In genomic region chr2:45331034-45331786, GRCh38 we compare ENCODE assay signal across 1 cellular context.
TF ChIP-seq lines count a peak whose summit lies in the region.

No MANE protein-coding gene starts in this region.

TF ChIP-seq in HepG2, 621 proteins besides CTCF, POLR2A, EP300 and RAD21 (continued from another document and continues in another):
- TF ChIP-seq ZBTB43 (CRISPR knock-in tag; conservative IDR thresholded peaks at IDR 0.05) (no peak), ZNF331 (CRISPR knock-in tag; IDR thresholded peaks at IDR 0.05) (0 out of 2 replicates have a peak, but pooled peaks have one; percentile 22), ZNF839 (CRISPR knock-in tag; IDR thresholded peaks at IDR 0.05; ENCODE audit: borderline replicate concordance) (no peak), PRDM15 (CRISPR knock-in tag; IDR thresholded peaks at IDR 0.05) (peak; percentile 68; the same call in 1 of the 2 replicates), ONECUT2 (CRISPR knock-in tag; IDR thresholded peaks at IDR 0.05) (peak; percentile 61; the same call in 1 of the 2 replicates), SOX13 (IDR thresholded peaks at IDR 0.05) (no peak), SOX13 (CRISPR knock-in tag; conservative IDR thresholded peaks at IDR 0.05 in 1 of 2, IDR thresholded peaks at IDR 0.05 in 1 of 2) (peak in 1 of 2 experiments; percentile 23; a peak in 1 of 4 replicates), CSRNP1 (CRISPR knock-in tag; IDR thresholded peaks at IDR 0.05) (no peak), FOXA1 (IDR thresholded peaks at IDR 0.05) (no peak), FOXA1 (CRISPR knock-in tag; IDR thresholded peaks at IDR 0.05) (peak; percentile 42), GTF2F1 (IDR thresholded peaks at IDR 0.05; ENCODE audit: low read length) (no peak), AHR (CRISPR knock-in tag; IDR thresholded peaks at IDR 0.05) (no peak), BORCS8-MEF2B (CRISPR knock-in tag; IDR thresholded peaks at IDR 0.05) (no peak), ZFYVE20 (CRISPR knock-in tag; IDR thresholded peaks at IDR 0.05; ENCODE audit: borderline replicate concordance, low read depth) (no peak), ZNF232 (CRISPR knock-in tag; IDR thresholded peaks at IDR 0.05; ENCODE audit: borderline replicate concordance) (peak; percentile 60; the same call in 1 of the 2 replicates), ZNF264 (CRISPR knock-in tag; IDR thresholded peaks at IDR 0.05) (no peak), PATZ1 (CRISPR knock-in tag; IDR thresholded peaks at IDR 0.05) (peak; percentile 64; the same call in 1 of the 2 replicates), CBFB (CRISPR knock-in tag; IDR thresholded peaks at IDR 0.05) (no peak), ETV5 (CRISPR knock-in tag; IDR thresholded peaks at IDR 0.05; ENCODE audit: borderline replicate concordance) (0 out of 2 replicates have a peak, but pooled peaks have one; percentile 9), ZNF614 (CRISPR knock-in tag; IDR thresholded peaks at IDR 0.05; ENCODE audit: borderline replicate concordance) (no peak), TEAD3 (CRISPR knock-in tag; optimal IDR thresholded peaks at IDR 0.05; ENCODE audit: borderline replicate concordance) (peak; percentile 6), ZFP41 (CRISPR knock-in tag; IDR thresholded peaks at IDR 0.05; ENCODE audit: borderline replicate concordance) (0 out of 2 replicates have a peak, but pooled peaks have one; percentile 37), SKIL (CRISPR knock-in tag; IDR thresholded peaks at IDR 0.05; ENCODE audit: borderline replicate concordance) (no peak), FOXK1 (CRISPR knock-in tag; IDR thresholded peaks at IDR 0.05; ENCODE audit: borderline replicate concordance, low read depth) (no peak), ZNF430 (CRISPR knock-in tag; IDR thresholded peaks at IDR 0.05) (0 out of 2 replicates have a peak, but pooled peaks have one; percentile 20), FOXA3 (CRISPR knock-in tag; IDR thresholded peaks at IDR 0.05) (peak; percentile 38; the same call in 1 of the 2 replicates), ZNF644 (CRISPR knock-in tag; IDR thresholded peaks at IDR 0.05; ENCODE audit: low read depth) (no peak), HMG20A (CRISPR knock-in tag; IDR thresholded peaks at IDR 0.05; ENCODE audit: borderline replicate concordance) (0 out of 2 replicates have a peak, but pooled peaks have one; percentile 35), ZNF619 (CRISPR knock-in tag; IDR thresholded peaks at IDR 0.05) (no peak), ELF4 (CRISPR knock-in tag; IDR thresholded peaks at IDR 0.05; ENCODE audit: borderline replicate concordance) (no peak), ZGPAT (CRISPR knock-in tag; IDR thresholded peaks at IDR 0.05) (0 out of 2 replicates have a peak, but pooled peaks have one; percentile 10), USF2 (IDR thresholded peaks at IDR 0.05; ENCODE audit: low read depth, low read length) (no peak), USF2 (CRISPR knock-in tag; IDR thresholded peaks at IDR 0.05; ENCODE audit: borderline replicate concordance) (no peak), SOX6 (IDR thresholded peaks at IDR 0.05) (no peak), SOX6 (CRISPR knock-in tag; IDR thresholded peaks at IDR 0.05) (no peak; the same call in 1 of the 2 replicates), FOXP1 (IDR thresholded peaks at IDR 0.05) (no peak), FOXP1 (CRISPR knock-in tag; IDR thresholded peaks at IDR 0.05) (peak; percentile 83), SIX4 (CRISPR knock-in tag; IDR thresholded peaks at IDR 0.05) (peak; percentile 77), RARA (CRISPR knock-in tag; IDR thresholded peaks at IDR 0.05) (0 out of 2 replicates have a peak, but pooled peaks have one; percentile 18), MLXIP (CRISPR knock-in tag; IDR thresholded peaks at IDR 0.05; ENCODE audit: borderline replicate concordance) (no peak), NRL (CRISPR knock-in tag; IDR thresholded peaks at IDR 0.05; ENCODE audit: borderline replicate concordance) (no peak), MYC (CRISPR knock-in tag; IDR thresholded peaks at IDR 0.05; ENCODE audit: borderline replicate concordance) (peak; percentile 42; the same call in 1 of the 2 replicates), ISL2 (CRISPR knock-in tag; IDR thresholded peaks at IDR 0.05) (0 out of 2 replicates have a peak, but pooled peaks have one; percentile 35), TCF7 (IDR thresholded peaks at IDR 0.05; ENCODE audit: low read depth) (peak; percentile 63), KLF6 (CRISPR knock-in tag; IDR thresholded peaks at IDR 0.05) (0 out of 2 replicates have a peak, but pooled peaks have one; percentile 8), SALL1 (CRISPR knock-in tag; IDR thresholded peaks at IDR 0.05) (peak; percentile 32; the same call in 1 of the 2 replicates)
